Comparison of ENCODE assay signal across 1 cellular context in the genomic region with DNA sequence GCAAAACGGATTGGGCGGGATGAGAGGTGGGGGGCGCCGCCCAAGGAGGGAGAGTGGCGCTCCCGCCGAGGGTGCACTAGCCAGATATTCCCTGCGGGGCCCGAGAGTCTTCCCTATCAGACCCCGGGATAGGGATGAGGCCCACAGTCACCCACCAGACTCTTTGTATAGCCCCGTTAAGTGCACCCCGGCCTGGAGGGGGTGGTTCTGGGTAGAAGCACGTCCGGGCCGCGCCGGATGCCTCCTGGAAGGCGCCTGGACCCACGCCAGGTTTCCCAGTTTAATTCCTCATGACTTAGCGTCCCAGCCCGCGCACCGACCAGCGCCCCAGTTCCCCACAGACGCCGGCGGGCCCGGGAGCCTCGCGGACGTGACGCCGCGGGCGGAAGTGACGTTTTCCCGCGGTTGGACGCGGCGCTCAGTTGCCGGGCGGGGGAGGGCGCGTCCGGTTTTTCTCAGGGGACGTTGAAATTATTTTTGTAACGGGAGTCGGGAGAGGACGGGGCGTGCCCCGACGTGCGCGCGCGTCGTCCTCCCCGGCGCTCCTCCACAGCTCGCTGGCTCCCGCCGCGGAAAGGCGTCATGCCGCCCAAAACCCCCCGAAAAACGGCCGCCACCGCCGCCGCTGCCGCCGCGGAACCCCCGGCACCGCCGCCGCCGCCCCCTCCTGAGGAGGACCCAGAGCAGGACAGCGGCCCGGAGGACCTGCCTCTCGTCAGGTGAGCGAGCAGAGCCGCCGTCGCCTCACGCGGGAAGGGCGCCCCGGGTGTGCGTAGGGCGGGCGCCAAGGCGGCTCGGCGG.
TF ChIP-seq lines count a peak whose summit lies in the region.

A gene (plus strand): TSS at position 421 of the 801 bp plus-strand sequence. CDS start 162 bp downstream, at position 583.

TF ChIP-seq in K562, 482 proteins besides CTCF, POLR2A, EP300 and RAD21 (continued from another document):
- TF ChIP-seq FOXM1 (IDR thresholded peaks at IDR 0.05; ENCODE audit: low read depth) (no peak), FOXM1 (CRISPR knock-in tag; IDR thresholded peaks at IDR 0.05; ENCODE audit: low read depth) (no peak), POLR2H (tag; IDR thresholded peaks at IDR 0.05; ENCODE audit: low read depth) (peak; percentile 78), ZNF551 (CRISPR knock-in tag; IDR thresholded peaks at IDR 0.05) (no peak), NFE2 (IDR thresholded peaks at IDR 0.05; ENCODE audit: low read depth) (0 out of 2 replicates have a peak, but pooled peaks have one; percentile 5), EGR1 (conservative IDR thresholded peaks at IDR 0.05) (peak; percentile 57), NRF1 (conservative IDR thresholded peaks at IDR 0.05 in 1 of 2, IDR thresholded peaks at IDR 0.05 in 1 of 2) (peak; percentile 78 to 81), EP400 (IDR thresholded peaks at IDR 0.05) (peak; percentile 66), GTF2E2 (tag; IDR thresholded peaks at IDR 0.05) (peak; percentile 29; the same call in 1 of the 2 replicates), MYC (IDR thresholded peaks at IDR 0.05; ENCODE audit: low read depth, low read length) (peak; percentile 54), MYC (CRISPR knock-in tag; IDR thresholded peaks at IDR 0.05; ENCODE audit: borderline replicate concordance, low read depth) (no peak), HDGF (IDR thresholded peaks at IDR 0.05) (no peak), ATF1 (CRISPR knock-in tag; IDR thresholded peaks at IDR 0.05) (peak; percentile 45; the same call in 1 of the 2 replicates), ATF1 (tag; IDR thresholded peaks at IDR 0.05) (peak; percentile 96), SIN3B (IDR thresholded peaks at IDR 0.05; ENCODE audit: low read depth) (peak; percentile 19; the same call in 1 of the 2 replicates), KLF1 (tag; IDR thresholded peaks at IDR 0.05) (0 out of 2 replicates have a peak, but pooled peaks have one; percentile 21), JUND (IDR thresholded peaks at IDR 0.05; ENCODE audit: borderline replicate concordance, low read depth, low read length) (peak; percentile 9; the same call in 1 of the 2 replicates), JUND (tag; IDR thresholded peaks at IDR 0.05; ENCODE audit: borderline replicate concordance, low read depth, low read length) (no peak), RNF2 (IDR thresholded peaks at IDR 0.05) (peak; percentile 53; the same call in 1 of the 2 replicates), ATF7 (IDR thresholded peaks at IDR 0.05) (peak; percentile 70), IRF2 (CRISPR knock-in tag; IDR thresholded peaks at IDR 0.05) (no peak), TRIM24 (IDR thresholded peaks at IDR 0.05) (peak in 1 of 2 experiments; percentile 56; a peak in 2 of 4 replicates), TFAM (CRISPR knock-in tag; conservative IDR thresholded peaks at IDR 0.05) (no peak), POLR2G (IDR thresholded peaks at IDR 0.05; ENCODE audit: low read depth, low read length) (peak; percentile 92)
- TF ChIP-seq, protein P1, sequence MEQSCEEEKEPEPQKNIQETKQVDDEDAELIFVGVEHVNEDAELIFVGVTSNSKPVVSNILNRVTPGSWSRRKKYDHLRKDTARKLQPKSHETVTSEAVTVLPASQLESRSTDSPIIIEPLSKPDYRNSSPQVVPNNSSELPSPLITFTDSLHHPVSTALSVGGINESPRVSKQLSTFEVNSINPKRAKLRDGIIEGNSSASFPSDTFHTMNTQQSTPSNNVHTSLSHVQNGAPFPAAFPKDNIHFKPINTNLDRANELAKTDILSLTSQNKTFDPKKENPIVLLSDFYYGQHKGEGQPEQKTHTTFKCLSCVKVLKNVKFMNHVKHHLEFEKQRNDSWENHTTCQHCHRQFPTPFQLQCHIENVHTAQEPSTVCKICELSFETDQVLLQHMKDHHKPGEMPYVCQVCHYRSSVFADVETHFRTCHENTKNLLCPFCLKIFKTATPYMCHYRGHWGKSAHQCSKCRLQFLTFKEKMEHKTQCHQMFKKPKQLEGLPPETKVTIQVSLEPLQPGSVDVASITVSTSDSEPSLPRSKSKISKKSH (CRISPR knock-in tag; IDR thresholded peaks at IDR 0.05), result no peak
- TF ChIP-seq, protein P2, sequence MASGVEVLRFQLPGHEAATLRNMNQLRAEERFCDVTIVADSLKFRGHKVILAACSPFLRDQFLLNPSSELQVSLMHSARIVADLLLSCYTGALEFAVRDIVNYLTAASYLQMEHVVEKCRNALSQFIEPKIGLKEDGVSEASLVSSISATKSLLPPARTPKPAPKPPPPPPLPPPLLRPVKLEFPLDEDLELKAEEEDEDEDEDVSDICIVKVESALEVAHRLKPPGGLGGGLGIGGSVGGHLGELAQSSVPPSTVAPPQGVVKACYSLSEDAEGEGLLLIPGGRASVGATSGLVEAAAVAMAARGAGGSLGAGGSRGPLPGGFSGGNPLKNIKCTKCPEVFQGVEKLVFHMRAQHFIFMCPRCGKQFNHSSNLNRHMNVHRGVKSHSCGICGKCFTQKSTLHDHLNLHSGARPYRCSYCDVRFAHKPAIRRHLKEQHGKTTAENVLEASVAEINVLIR (CRISPR knock-in tag; IDR thresholded peaks at IDR 0.05), result peak; percentile 86
- TF ChIP-seq, protein P3, sequence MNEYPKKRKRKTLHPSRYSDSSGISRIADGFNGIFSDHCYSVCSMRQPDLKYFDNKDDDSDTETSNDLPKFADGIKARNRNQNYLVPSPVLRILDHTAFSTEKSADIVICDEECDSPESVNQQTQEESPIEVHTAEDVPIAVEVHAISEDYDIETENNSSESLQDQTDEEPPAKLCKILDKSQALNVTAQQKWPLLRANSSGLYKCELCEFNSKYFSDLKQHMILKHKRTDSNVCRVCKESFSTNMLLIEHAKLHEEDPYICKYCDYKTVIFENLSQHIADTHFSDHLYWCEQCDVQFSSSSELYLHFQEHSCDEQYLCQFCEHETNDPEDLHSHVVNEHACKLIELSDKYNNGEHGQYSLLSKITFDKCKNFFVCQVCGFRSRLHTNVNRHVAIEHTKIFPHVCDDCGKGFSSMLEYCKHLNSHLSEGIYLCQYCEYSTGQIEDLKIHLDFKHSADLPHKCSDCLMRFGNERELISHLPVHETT (CRISPR knock-in tag; conservative IDR thresholded peaks at IDR 0.05 in 1 of 2, IDR thresholded peaks at IDR 0.05 in 1 of 2), result peak in 1 of 2 experiments; percentile 94; a peak in 2 of 4 replicates
- TF ChIP-seq, protein P4, sequence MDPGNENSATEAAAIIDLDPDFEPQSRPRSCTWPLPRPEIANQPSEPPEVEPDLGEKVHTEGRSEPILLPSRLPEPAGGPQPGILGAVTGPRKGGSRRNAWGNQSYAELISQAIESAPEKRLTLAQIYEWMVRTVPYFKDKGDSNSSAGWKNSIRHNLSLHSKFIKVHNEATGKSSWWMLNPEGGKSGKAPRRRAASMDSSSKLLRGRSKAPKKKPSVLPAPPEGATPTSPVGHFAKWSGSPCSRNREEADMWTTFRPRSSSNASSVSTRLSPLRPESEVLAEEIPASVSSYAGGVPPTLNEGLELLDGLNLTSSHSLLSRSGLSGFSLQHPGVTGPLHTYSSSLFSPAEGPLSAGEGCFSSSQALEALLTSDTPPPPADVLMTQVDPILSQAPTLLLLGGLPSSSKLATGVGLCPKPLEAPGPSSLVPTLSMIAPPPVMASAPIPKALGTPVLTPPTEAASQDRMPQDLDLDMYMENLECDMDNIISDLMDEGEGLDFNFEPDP (CRISPR knock-in tag; IDR thresholded peaks at IDR 0.05), result 0 out of 2 replicates have a peak, but pooled peaks have one; percentile 49
TF ChIP-seq in K562: peak in this region for 79.
